ENCODE assay signal across 8 cellular contexts in the genomic region with DNA sequence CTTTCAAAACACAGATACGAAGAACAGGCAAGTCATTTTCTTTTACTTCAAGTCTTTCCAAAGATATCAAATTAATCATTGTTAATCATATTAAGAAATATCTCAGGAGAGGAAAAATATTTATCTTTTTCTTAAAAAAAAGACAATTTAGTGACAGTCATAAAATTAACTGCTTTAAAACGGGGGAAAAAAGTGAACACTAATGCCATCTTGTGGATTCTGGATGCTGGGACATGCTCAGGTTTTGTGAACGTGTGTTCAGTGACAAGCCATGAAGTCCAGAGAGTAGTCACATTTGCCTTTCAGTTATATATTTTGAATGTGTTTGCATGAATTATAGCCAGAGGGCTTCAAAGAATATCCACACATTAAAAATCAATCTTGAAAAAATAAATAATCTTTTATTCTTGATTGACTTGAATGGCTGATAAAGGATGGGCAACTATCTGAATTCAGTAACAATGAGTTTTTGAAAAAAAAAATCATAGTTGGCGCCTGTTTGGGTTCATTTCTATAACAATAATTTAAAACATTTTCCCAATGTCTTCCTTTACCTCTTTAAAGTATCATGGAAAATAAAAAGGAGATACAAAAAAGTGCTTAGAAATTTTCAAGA.
DNase-seq lines count a peak whose midpoint lies in the region; ATAC-seq and TF ChIP-seq lines count a peak whose summit lies in the region.

No MANE protein-coding gene starts in this region.

- H3K9me3 Mint-ChIP-seq in activated CD4-positive, alpha-beta T cell treated with anti-CD3 and anti-CD28 coated beads for 36 hours (ENCODE audit: low read depth) = peaks cover 7% of the 10 kb centered on the region

- ATAC-seq in activated CD4-positive, alpha-beta T cell treated with anti-CD3 and anti-CD28 coated beads for 36 hours = peak; percentile 73
- ATAC-seq in GM21515 (IDR thresholded peaks at IDR 0.05; ENCODE audit: unreplicated experiment) = peak; percentile 79

- H3K4me3 Mint-ChIP-seq in activated CD4-positive, alpha-beta T cell treated with anti-CD3 and anti-CD28 coated beads for 36 hours = no peak overlapping the region

- H3K9me3 ChIP-seq in adrenal gland (replicated peaks in 1 of 3) = no peaks in the 10 kb centered on the region

- POLR2A ChIA-PET in activated CD4-positive, alpha-beta T cell treated with anti-CD3 and anti-CD28 coated beads for 36 hours (lab: Charles Lee) = no interaction called here

- WGBS in adrenal gland, 4 donors = 28 to 36% (median 30%) methylated on average over 4 of the region's 4 CpGs

- peaks cover 5% of the 10 kb centered on the region for H3K36me3 Mint-ChIP-seq in activated CD4-positive, alpha-beta T cell treated with anti-CD3 and anti-CD28 coated beads for 36 hours (ENCODE audit: low read depth)

- TF ChIP-seq POLR2A in adrenal gland (IDR thresholded peaks at IDR 0.05) = no peak

- H3K4me3 ChIP-seq in adrenal gland (no peak overlapping the region), kidney epithelial cell (ENCODE audit: low read depth, low read length) (no peak overlapping the region)

- no peak overlapping the region for H3K27ac Mint-ChIP-seq in activated CD4-positive, alpha-beta T cell treated with anti-CD3 and anti-CD28 coated beads for 36 hours

- peak overlapping the region in 4 of 5 donors; percentile 60 to 86 (median 80) for H3K27ac ChIP-seq in adrenal gland

- CTCF ChIA-PET in activated CD4-positive, alpha-beta T cell treated with anti-CD3 and anti-CD28 coated beads for 36 hours (lab: Charles Lee) = interaction anchor here (1.9 to 2.8 kb wide), 2 partner anchors 202 to 215 kb away, joined by 8 to 22 read pairs; no protein-coding TSS in a partner anchor

- H3K4me1 ChIP-seq in adrenal gland (replicated peaks in 1 of 2) = peaks cover 16 to 21% of the 10 kb centered on the region in 2 donors

- no peaks in the 10 kb centered on the region for H3K27me3 Mint-ChIP-seq in activated CD4-positive, alpha-beta T cell treated with anti-CD3 and anti-CD28 coated beads for 36 hours

- DNase-seq in activated CD4-positive, alpha-beta T cell treated with anti-CD3 and anti-CD28 coated beads for 36 hours = peak; percentile 29
- DNase-seq in activated CD4-positive, alpha-beta T cell treated with anti-CD3 and anti-CD28 coated beads, Interleukin-2, amount 50 U/mL, for 4 hours = no peak
- peak; percentile 64 for DNase-seq in M059J (ENCODE audit: low read depth)
- peak in 6 of 7 donors; percentile 21 to 69 (median 32) for DNase-seq in adrenal gland
- DNase-seq in kidney epithelial cell (ENCODE audit: low read depth) = no peak
- DNase-seq in posterior vena cava (ENCODE audit: low spot score) = no peak
- DNase-seq in DMS153 treated with DMSO at 0.1 percent for 48 hours (lab: John Stamatoyannopoulos, UW; ENCODE audit: unreplicated experiment) = no peak

- H3K36me3 ChIP-seq in adrenal gland (replicated peaks in 1 of 2) (no peaks in the 10 kb centered on the region), kidney epithelial cell (ENCODE audit: control insufficient read depth, insufficient read depth, low read length) (no peaks in the 10 kb centered on the region)

- H3K27me3 ChIP-seq in adrenal gland = no peaks in the 10 kb centered on the region
- H3K27me3 ChIP-seq in kidney epithelial cell (ENCODE audit: control insufficient read depth, insufficient read depth, low read length) = no peaks in the 10 kb centered on the region

- intact Hi-C loops in activated CD4-positive, alpha-beta T cell treated with anti-CD3 and anti-CD28 coated beads for 36 hours (cut with DNase I, micrococcal nuclease) = loop anchor here (1.0 to 5.0 kb wide), 2 partner anchors 203 to 353 kb away; no protein-coding TSS in a partner anchor
- intact Hi-C loops in adrenal gland (cut with DNase I) (loop anchor here (2.0 to 10.0 kb wide), 2 partner anchors 204 to 206 kb away; no protein-coding TSS in a partner anchor), posterior vena cava (cut with DNase I) (loop anchor here (10.0 kb wide), 1 partner anchor 206 kb away; no protein-coding TSS in a partner anchor)

- peak; percentile 48 to 85 (median 80) for TF ChIP-seq CTCF in adrenal gland (IDR thresholded peaks at IDR 0.05)
- peak; percentile 73 for TF ChIP-seq CTCF in kidney epithelial cell (IDR thresholded peaks at IDR 0.05; ENCODE audit: insufficient read depth, low read length, poor library complexity, severe bottlenecking)

- peaks cover 16% of the 10 kb centered on the region for H3K4me1 Mint-ChIP-seq in activated CD4-positive, alpha-beta T cell treated with anti-CD3 and anti-CD28 coated beads for 36 hours

Comparison
In these comparisons a context has a peak if more than half of its experiments do, and no peak if none do; other contexts are left out.
1. DNase-seq: peak in activated CD4-positive, alpha-beta T cell treated with anti-CD3 and anti-CD28 coated beads for 36 hours (single experiment), M059J (single experiment) and adrenal gland (6 of 7); none in activated CD4-positive, alpha-beta T cell treated with anti-CD3 and anti-CD28 coated beads, Interleukin-2, amount 50 U/mL, for 4 hours (0 of 2), kidney epithelial cell (single experiment), posterior vena cava (single experiment) and DMS153 treated with DMSO at 0.1 percent for 48 hours (single experiment).